Comparison of ENCODE assay signal across 8 cellular contexts in genomic region chr11:93741094-93741881, GRCh38. TPM values are rescaled to one million over a fixed set of nuclear protein-coding genes. Genes with fewer than 3 reads are reported as not detected.
DNase-seq lines count a peak whose midpoint lies in the region; ATAC-seq, FAIRE-seq and TF ChIP-seq lines count a peak whose summit lies in the region.

Gene C11orf54, plus strand, starts transcription at chr11:93741672. Its CDS starts 5,722 bp downstream, at chr11:93747394.
Gene TAF1D, minus strand, starts transcription at chr11:93741495. Its CDS starts 2,191 bp downstream, at chr11:93739304.

- H3K4me2 ChIP-seq in keratinocyte (ENCODE audit: control insufficient read depth, extremely low read depth, insufficient read depth, low read depth, low read length), result peak within 1 kb of the TSS; percentile 98

- peaks cover 19% of the 10 kb centered on the region for H4K20me1 ChIP-seq in keratinocyte (ENCODE audit: control insufficient read depth, extremely low read depth, insufficient read depth, low read length)

- TF ChIP-seq CTCF in AG10803 (conservative IDR thresholded peaks at IDR 0.05; ENCODE audit: low read length), result no peak; the same call in 1 of the 2 replicates
- peak in 1 of 3 experiments; percentile 6 for TF ChIP-seq CTCF in keratinocyte (optimal IDR thresholded peaks at IDR 0.05 in 1 of 3, IDR thresholded peaks at IDR 0.05 in 1 of 3, conservative IDR thresholded peaks at IDR 0.05 in 1 of 3; ENCODE audit: extremely low read depth in 1 of 3, insufficient read depth in 2 of 3, low read length in 3 of 3)

- H3K9me3 ChIP-seq in keratinocyte (ENCODE audit: control insufficient read depth, low read depth, low read length), result no peaks in the 10 kb centered on the region

- H3K4me3 ChIP-seq in AG10803 (ENCODE audit: low read length) (peak within 1 kb of the TSS; percentile 91), keratinocyte (ENCODE audit: control insufficient read depth in 2 of 3, extremely low read depth in 1 of 3, insufficient read depth in 2 of 3, low read depth in 1 of 3, low read length in 3 of 3) (peak within 1 kb of the TSS; percentile 76 to 92 (median 87))

- peak; percentile 87 for ATAC-seq in GM19035 (IDR thresholded peaks at IDR 0.05; ENCODE audit: unreplicated experiment)
- peak; percentile 89 for ATAC-seq in HG03354 (IDR thresholded peaks at IDR 0.05; ENCODE audit: poor library complexity, severe bottlenecking, unreplicated experiment)
- peak; percentile 77 to 83 for ATAC-seq in activated CD4-positive, CD25-positive, alpha-beta regulatory T cell treated with anti-CD3 and anti-CD28 coated beads, Interleukin-2, amount 50 U/mL, for 24 hours

- H3K79me2 ChIP-seq in keratinocyte (ENCODE audit: control insufficient read depth, insufficient read depth, low read length), result peaks cover 50% of the 10 kb centered on the region

- peaks cover 17% of the 10 kb centered on the region for H3K4me1 ChIP-seq in keratinocyte (ENCODE audit: control insufficient read depth, extremely low read depth, insufficient read depth, low read length)

- H3K27me3 ChIP-seq in keratinocyte (ENCODE audit: control insufficient read depth, extremely low read depth, insufficient read depth, low read length), result no peaks in the 10 kb centered on the region

- DNase-seq in AG10803 (ENCODE audit: low read depth) (peak; percentile 98), NCI-H446 treated with DMSO at 0.1 percent for 48 hours (lab: John Stamatoyannopoulos, UW) (peak; percentile 98), cerebellar cortex (ENCODE audit: low spot score) (peak; percentile 99), keratinocyte (ENCODE audit: low read depth, low spot score) (peak; percentile 83)
- peak; percentile 85 to 88 for DNase-seq in stimulated activated CD4-positive, alpha-beta T cell treated with anti-CD3 and anti-CD28 coated beads, Interleukin-15, amount 100 ng/mL, for 1 hour (ENCODE audit: low read depth in 1 of 2, low spot score in 1 of 2)

- H3K36me3 ChIP-seq in keratinocyte (ENCODE audit: control insufficient read depth in 2 of 2, extremely low read depth in 1 of 2, insufficient read depth in 2 of 2, low read length in 2 of 2), result peaks cover 9 to 29% of the 10 kb centered on the region in 2 experiments

- peak; percentile 71 for FAIRE-seq in keratinocyte (lab: Jason Lieb, UNC)

- dilution Hi-C loops in keratinocyte (cut with MboI; ENCODE audit: extremely low pct_ligation_motif_present, low sequenced_read_pairs), result no loop called here

- peak within 1 kb of the TSS; percentile 100 for H2AFZ ChIP-seq in keratinocyte (ENCODE audit: control insufficient read depth, low read length)

- peak within 1 kb of the TSS; percentile 92 for H3K27ac ChIP-seq in keratinocyte (ENCODE audit: control insufficient read depth, insufficient read depth, low read length)

- H3K9ac ChIP-seq in keratinocyte (ENCODE audit: control insufficient read depth, extremely low read depth, insufficient read depth, low read length), result peak within 1 kb of the TSS; percentile 98

- no peaks in the 10 kb centered on the region for H3K9me1 ChIP-seq in keratinocyte (ENCODE audit: control insufficient read depth, extremely low read depth, insufficient read depth, low read length)

RNA-seq across cellular contexts. Expression of gene C11orf54, which starts in this region (rescaled TPM):
- 5.6 to 11.9 TPM (median 7.9 TPM) in 3 replicates for polyA plus RNA-seq in keratinocyte
- 12.9 TPM for polyA plus RNA-seq in keratinocyte (2011; ENCODE audit: low read depth)
- polyA plus RNA-seq in keratinocyte (2011; cell fraction: cytosol; rRNA removed), result 4.7 and 10.2 TPM in 2 replicates
- 11.2 and 12.6 TPM in 2 replicates for polyA plus RNA-seq in keratinocyte (2011; cell fraction: nucleus; rRNA removed)
- 5.7 and 16.9 TPM in 2 replicates for polyA plus RNA-seq in keratinocyte (2012; ENCODE audit: low replicate concordance)
- 0.52 to 5.2 TPM (median 2.7 TPM) in 3 replicates for polyA minus RNA-seq in keratinocyte
- polyA minus RNA-seq in keratinocyte (2011; cell fraction: cytosol; rRNA and poly(A)+ RNA removed), result 5.4 TPM
- 3.3 and 4.7 TPM in 2 replicates for polyA minus RNA-seq in keratinocyte (2011; cell fraction: nucleus; rRNA and poly(A)+ RNA removed)

RNA-seq across cellular contexts. Expression of gene TAF1D, which starts in this region (rescaled TPM):
- polyA plus RNA-seq in keratinocyte, result 80.2 to 224 TPM (median 91.2 TPM) in 3 replicates
- 203 TPM for polyA plus RNA-seq in keratinocyte (2011; ENCODE audit: low read depth)
- polyA plus RNA-seq in keratinocyte (2011; cell fraction: cytosol; rRNA removed), result 59.7 and 103 TPM in 2 replicates
- polyA plus RNA-seq in keratinocyte (2011; cell fraction: nucleus; rRNA removed), result 207 and 379 TPM in 2 replicates
- polyA plus RNA-seq in keratinocyte (2012; ENCODE audit: low replicate concordance), result 80.7 and 165 TPM in 2 replicates
- 17.4 to 130 TPM (median 45.9 TPM) in 3 replicates for polyA minus RNA-seq in keratinocyte
- polyA minus RNA-seq in keratinocyte (2011; cell fraction: cytosol; rRNA and poly(A)+ RNA removed), result 32.4 TPM
- 88.9 and 122 TPM in 2 replicates for polyA minus RNA-seq in keratinocyte (2011; cell fraction: nucleus; rRNA and poly(A)+ RNA removed)

Comparison
In these comparisons a context has a peak if more than half of its experiments do, and no peak if none do; other contexts are left out.
1. Peak in every context shown above with its lines: DNase-seq, ATAC-seq, H3K4me3 ChIP-seq and H3K27ac ChIP-seq.